In genomic region chr20:1892122-1892385, GRCh38 we compare ENCODE assay signal across 11 cellular contexts. TPM values are rescaled to one million over a fixed set of nuclear protein-coding genes. Genes with fewer than 3 reads are reported as not detected.
A peak's percentile ranks its signal among the peaks of the same experiment; 100 is the strongest.
DNase-seq lines count a peak whose midpoint lies in the region; TF ChIP-seq lines count a peak whose summit lies in the region.
"Had no signal": no experiment of that assay in that cellular context is flagged by ENCODE, and none has a peak within 500 bp of the region (broad histone marks: within the 10 kb centered on the region; RNA-seq: fewer than 3 reads in every experiment).

No MANE protein-coding gene starts in this region.

- CTCF ChIA-PET in A673 (lab: Charles Lee), result no interaction called here

- H3K27ac Mint-ChIP-seq in progenitor cell of endocrine pancreas, result no peak overlapping the region

- peak overlapping the region; percentile 79 for H3K4me2 ChIP-seq in GM23248 (ENCODE audit: unreplicated experiment)

- H3K36me3 Mint-ChIP-seq in progenitor cell of endocrine pancreas (ENCODE audit: insufficient read depth), result no peaks in the 10 kb centered on the region

- no peaks in the 10 kb centered on the region for H3K27me3 ChIP-seq in A673 (replicated peaks; ENCODE audit: insufficient read depth, low read depth, low read length, poor library complexity)
- H3K27me3 ChIP-seq in GM23248 (replicated peaks; ENCODE audit: insufficient read depth), result no peaks in the 10 kb centered on the region
- no peaks in the 10 kb centered on the region for H3K27me3 ChIP-seq in dorsolateral prefrontal cortex
- H3K27me3 ChIP-seq in SJCRH30, result peaks cover 24% of the 10 kb centered on the region

- H3K27me3 Mint-ChIP-seq in progenitor cell of endocrine pancreas, result peaks cover 51% of the 10 kb centered on the region

- H3K4me1 ChIP-seq in A673 (ENCODE audit: insufficient read depth, low read length, poor library complexity, severe bottlenecking), result peaks cover 61% of the 10 kb centered on the region
- peaks cover 11% of the 10 kb centered on the region; the same call in 1 of the 2 replicates for H3K4me1 ChIP-seq in GM23248 (ENCODE audit: insufficient read depth)
- H3K4me1 ChIP-seq in SJCRH30, result no peaks in the 10 kb centered on the region

- no peaks in the 10 kb centered on the region for H3K9me3 ChIP-seq in A673 (ENCODE audit: low read depth, low read length, poor library complexity, severe bottlenecking)
- H3K9me3 ChIP-seq in GM23248 (ENCODE audit: low read depth), result no peaks in the 10 kb centered on the region
- no peaks in the 10 kb centered on the region for H3K9me3 ChIP-seq in SJCRH30 (replicated peaks)
- H3K9me3 ChIP-seq: HAP-1 had no signal

- H3K4me1 Mint-ChIP-seq in progenitor cell of endocrine pancreas (ENCODE audit: low read depth), result peaks cover 24% of the 10 kb centered on the region

- H3K36me3 ChIP-seq in A673 (ENCODE audit: insufficient read depth, low read length, poor library complexity, severe bottlenecking) (peaks cover 15% of the 10 kb centered on the region), GM23248 (ENCODE audit: low read depth) (no peaks in the 10 kb centered on the region), SJCRH30 (no peaks in the 10 kb centered on the region)
- H3K36me3 ChIP-seq: HAP-1 had no signal

- intact Hi-C loops in A673 (cut with micrococcal nuclease; ENCODE audit: unreplicated experiment) (no loop called here), dorsolateral prefrontal cortex (cut with DNase I) (loop anchor here in 1 of 2 donors (10.0 kb wide), 1 partner anchor 427 kb away; the partner anchor contains the start of gene NSFL1C)

- no peak overlapping the region for H2AFZ ChIP-seq in GM23248

- peak overlapping the region; percentile 7 for H3K4me3 Mint-ChIP-seq in progenitor cell of endocrine pancreas (ENCODE audit: low read depth)

- H3K27ac ChIP-seq in A673 (ENCODE audit: low read depth, low read length, poor library complexity, severe bottlenecking) (peak overlapping the region; percentile 92), GM23248 (no peak overlapping the region), dorsolateral prefrontal cortex (peak overlapping the region in 56 of 59 donors; percentile 32 to 100 (median 99)), SJCRH30 (no peak overlapping the region)

- H4K20me1 ChIP-seq in GM23248 (ENCODE audit: insufficient read depth), result no peaks in the 10 kb centered on the region

- no peak overlapping the region for H3K4me3 ChIP-seq in A673 (ENCODE audit: low read depth, low read length, poor library complexity, severe bottlenecking)
- no peak overlapping the region for H3K4me3 ChIP-seq in GM23248
- H3K4me3 ChIP-seq in dorsolateral prefrontal cortex, result peak overlapping the region in 31 of 59 donors; percentile 68 to 98 (median 85)
- H3K4me3 ChIP-seq in SJCRH30, result no peak overlapping the region
- H3K4me3 ChIP-seq: HAP-1 had no signal

- POLR2A ChIA-PET in A673 (lab: Charles Lee; ENCODE audit: low non-redundant PET), result no interaction called here

- no peaks in the 10 kb centered on the region for H3K9me3 Mint-ChIP-seq in progenitor cell of endocrine pancreas (ENCODE audit: low read depth)

- H3K9me2 ChIP-seq in GM23248 (ENCODE audit: insufficient read depth), result no peaks in the 10 kb centered on the region

- WGBS in GM23248 (ENCODE audit: low coverage in 1 of 2, low lambda C conversion rate in 2 of 2, missing lambda C conversion rate in 2 of 2), 2 experiments, result 92 to 100% methylated on average over 1 of the region's 1 CpG

- in situ Hi-C loops in GM23248 (cut with MboI), result no loop called here

- no peak overlapping the region for H3K9ac ChIP-seq in GM23248

- DNase-seq in A673 (ENCODE audit: low spot score), result peak; percentile 41
- no peak for DNase-seq in GM23248
- no peak for DNase-seq in dorsolateral prefrontal cortex
- DNase-seq in progenitor cell of endocrine pancreas (ENCODE audit: low spot score, unreplicated experiment), result no peak
- no peak for DNase-seq in SJCRH30
- no peak for DNase-seq in middle frontal gyrus (ENCODE audit: extremely low spot score, low spot score)
- DNase-seq in NCI-H1092 treated with DMSO at 0.1 percent for 48 hours (lab: John Stamatoyannopoulos, UW), result no peak
- DNase-seq: DMS79, NCI-H345, Right ventricle myocardium superior had no signal

- peaks cover 6% of the 10 kb centered on the region; the same call in 1 of the 2 replicates for H3F3A ChIP-seq in GM23248 (ENCODE audit: insufficient read depth)

- H3K79me2 ChIP-seq in GM23248 (ENCODE audit: insufficient read depth), result peaks cover 42% of the 10 kb centered on the region

- BruUV-seq in A673 (replicated peaks; lab: Mats Ljungman, UMichigan), result no TSS peak

- TF ChIP-seq CTCF in A673 (conservative IDR thresholded peaks at IDR 0.05; ENCODE audit: low read depth, low read length) (no peak), dorsolateral prefrontal cortex (IDR thresholded peaks at IDR 0.05 in 54 of 56, conservative IDR thresholded peaks at IDR 0.05 in 2 of 56; ENCODE audit: low read depth in 1 of 56, partially characterized antibody in 56 of 56) (no peak), progenitor cell of endocrine pancreas (IDR thresholded peaks at IDR 0.05; ENCODE audit: unreplicated experiment) (no peak)

RNA-seq across cellular contexts. Expression of gene SIRPA, which starts 3.2 kb away (rescaled TPM):
- total RNA-seq in A673 (2021) (81.0 and 81.2 TPM in 2 replicates), dorsolateral prefrontal cortex (100 to 1,000 TPM; 164 to 389 (median 265) TPM), progenitor cell of endocrine pancreas (15.2 and 16.2 TPM in 2 replicates)
- total RNA-seq in GM23248 (2014; rRNA removed; shearing (Covaris generic)), result 73.5 and 93.3 TPM in 2 replicates
- polyA plus RNA-seq in GM23248 (2016; fragmentation: Nextera tagmentation; extraction: Ambion mirVana), result 101 and 102 TPM in 2 replicates
- total RNA-seq in SJCRH30 (2014; rRNA removed; shearing (Covaris generic)), result 0.93 and 1.4 TPM in 2 replicates

Comparison
In these comparisons a context has a peak if more than half of its experiments do, and no peak if none do; other contexts are left out.
1. H3K27ac ChIP-seq: peak in A673 (single experiment) and dorsolateral prefrontal cortex (56 of 59); none in GM23248 (single experiment) and SJCRH30 (single experiment).
2. H3K4me3 ChIP-seq: peak in dorsolateral prefrontal cortex (31 of 59); none in A673 (single experiment), GM23248 (single experiment) and SJCRH30 (single experiment).